ENCODE assay signal across 21 cellular contexts in genomic region chr1:18536356-18536755, GRCh38. TPM values are rescaled to one million over a fixed set of nuclear protein-coding genes. Genes with fewer than 3 reads are reported as not detected.
DNase-seq lines count a peak whose midpoint lies in the region; ATAC-seq and TF ChIP-seq lines count a peak whose summit lies in the region.
"Had no signal": no experiment of that assay in that cellular context is flagged by ENCODE, and none has a peak within 500 bp of the region (broad histone marks: within the 10 kb centered on the region; RNA-seq: fewer than 3 reads in every experiment).

No MANE protein-coding gene starts in this region.

- H3K36me3 ChIP-seq in endocrine pancreas (ENCODE audit: control insufficient read depth, insufficient read depth, low read length) (no peaks in the 10 kb centered on the region), endodermal cell (ENCODE audit: control insufficient read depth, insufficient read depth, low read length) (no peaks in the 10 kb centered on the region), esophagus squamous epithelium (no peaks in the 10 kb centered on the region)

- peak overlapping the region; percentile 33 for H3K9ac ChIP-seq in endocrine pancreas (ENCODE audit: control insufficient read depth, insufficient read depth, low read length)
- no peak overlapping the region for H3K9ac ChIP-seq in endodermal cell (ENCODE audit: extremely low read depth, low read length, poor library complexity, severe bottlenecking)

- no peaks in the 10 kb centered on the region for H3K9me3 ChIP-seq in endocrine pancreas (ENCODE audit: control insufficient read depth, low read length)
- no peaks in the 10 kb centered on the region for H3K9me3 ChIP-seq in endodermal cell (ENCODE audit: control insufficient read depth, low read length)
- H3K9me3 ChIP-seq in esophagus squamous epithelium, result no peaks in the 10 kb centered on the region

- CTCF ChIA-PET in activated CD8-positive, alpha-beta memory T cell treated with anti-CD3 and anti-CD28 coated beads, Interleukin-2, amount 10 ng/mL, durations not matched to agents 7 days and 5 days (lab: Charles Lee), result no interaction called here

- H3K27ac ChIP-seq in endodermal cell (ENCODE audit: low read depth, low read length) (no peak overlapping the region), esophagus squamous epithelium (no peak overlapping the region)
- H3K27ac ChIP-seq: 22Rv1, RWPE1 had no signal

- H3K4me3 Mint-ChIP-seq in activated CD8-positive, alpha-beta memory T cell treated with anti-CD3 and anti-CD28 coated beads, Interleukin-2, amount 10 ng/mL, durations not matched to agents 7 days and 5 days, result no peak overlapping the region
- H3K4me3 Mint-ChIP-seq in endodermal cell, result no peak overlapping the region
- H3K4me3 Mint-ChIP-seq: CD4-positive, CD25-positive, alpha-beta regulatory T cell had no signal

- DNase-seq in activated CD8-positive, alpha-beta memory T cell treated with anti-CD3 and anti-CD28 coated beads, Interleukin-2, amount 10 ng/mL, durations not matched to agents 7 days and 5 days, result peak; percentile 8
- DNase-seq in activated CD8-positive, alpha-beta memory T cell treated with anti-CD3 and anti-CD28 coated beads, Interleukin-2, amount 50 U/mL, for 4 hours, result no peak
- DNase-seq in posterior vena cava (ENCODE audit: low spot score) (peak; percentile 44), T-helper 1 cell (no peak), endodermal cell (no peak), esophagus squamous epithelium (lab: John Stamatoyannopoulos, UW) (no peak)
- DNase-seq: CD4-positive, CD25-positive, alpha-beta regulatory T cell; DND-41; H7; Karpas-422; NCI-H1092; NCI-H1417 treated with DMSO at 0.1 percent for 48 hours; NCI-H1694 treated with DMSO at 0.1 percent for 48 hours; NCI-H2081; NCI-H2227 treated with DMSO at 0.1 percent for 48 hours; SHP77 had no signal

- 90 to 100% methylated on average over 1 to 2 of the region's 2 CpGs for WGBS in endodermal cell (ENCODE audit: insufficient coverage in 1 of 2, insufficient read length in 1 of 2), 2 experiments
- 64 to 71% methylated on average over 1 of the region's 2 CpGs for WGBS in esophagus squamous epithelium, 2 donors

- H3K27ac Mint-ChIP-seq in activated CD8-positive, alpha-beta memory T cell treated with anti-CD3 and anti-CD28 coated beads, Interleukin-2, amount 10 ng/mL, durations not matched to agents 7 days and 5 days, result no peak overlapping the region
- H3K27ac Mint-ChIP-seq in endodermal cell, result no peak overlapping the region
- H3K27ac Mint-ChIP-seq: CD4-positive, CD25-positive, alpha-beta regulatory T cell had no signal

- no peaks in the 10 kb centered on the region for H3K4me1 Mint-ChIP-seq in activated CD8-positive, alpha-beta memory T cell treated with anti-CD3 and anti-CD28 coated beads, Interleukin-2, amount 10 ng/mL, durations not matched to agents 7 days and 5 days
- peaks cover 43% of the 10 kb centered on the region for H3K4me1 Mint-ChIP-seq in endodermal cell
- H3K4me1 Mint-ChIP-seq: CD4-positive, CD25-positive, alpha-beta regulatory T cell had no signal

- H3K36me3 Mint-ChIP-seq in activated CD8-positive, alpha-beta memory T cell treated with anti-CD3 and anti-CD28 coated beads, Interleukin-2, amount 10 ng/mL, durations not matched to agents 7 days and 5 days, result no peaks in the 10 kb centered on the region
- no peaks in the 10 kb centered on the region for H3K36me3 Mint-ChIP-seq in endodermal cell (ENCODE audit: low read depth)
- H3K36me3 Mint-ChIP-seq: CD4-positive, CD25-positive, alpha-beta regulatory T cell had no signal

- ATAC-seq in activated CD8-positive, alpha-beta memory T cell treated with anti-CD3 and anti-CD28 coated beads, Interleukin-2, amount 10 ng/mL, durations not matched to agents 7 days and 5 days, result no peak

- H3K4me1 ChIP-seq in endocrine pancreas (ENCODE audit: control insufficient read depth, insufficient read depth, low read length), result no peaks in the 10 kb centered on the region
- H3K4me1 ChIP-seq in endodermal cell (ENCODE audit: control insufficient read depth, insufficient read depth, low read length), result peaks cover 5% of the 10 kb centered on the region
- no peaks in the 10 kb centered on the region for H3K4me1 ChIP-seq in esophagus squamous epithelium

- TF ChIP-seq CTCF in endodermal cell (conservative IDR thresholded peaks at IDR 0.05), result no peak
- TF ChIP-seq CTCF in esophagus squamous epithelium (IDR thresholded peaks at IDR 0.05), result no peak

- H3K4me3 ChIP-seq in endocrine pancreas (ENCODE audit: control insufficient read depth, insufficient read depth, low read length), result no peak overlapping the region
- no peak overlapping the region for H3K4me3 ChIP-seq in endodermal cell (ENCODE audit: low read length)
- H3K4me3 ChIP-seq in esophagus squamous epithelium, result no peak overlapping the region

- no peaks in the 10 kb centered on the region for H3K9me3 Mint-ChIP-seq in activated CD8-positive, alpha-beta memory T cell treated with anti-CD3 and anti-CD28 coated beads, Interleukin-2, amount 10 ng/mL, durations not matched to agents 7 days and 5 days (ENCODE audit: low read depth)
- H3K9me3 Mint-ChIP-seq in endodermal cell, result no peaks in the 10 kb centered on the region

- no peak for TF ChIP-seq POLR2A in esophagus squamous epithelium (IDR thresholded peaks at IDR 0.05)

- intact Hi-C loops in posterior vena cava (cut with DNase I) (no loop called here), esophagus squamous epithelium (cut with DNase I) (no loop called here)

- no peaks in the 10 kb centered on the region for H3K27me3 ChIP-seq in endocrine pancreas (ENCODE audit: control insufficient read depth, insufficient read depth, low read length)
- peaks cover 50% of the 10 kb centered on the region for H3K27me3 ChIP-seq in endodermal cell (ENCODE audit: control insufficient read depth, insufficient read depth, low read length, poor library complexity, severe bottlenecking)
- H3K27me3 ChIP-seq in esophagus squamous epithelium, result peaks cover 0 to 83% (median 0%) of the 10 kb centered on the region in 4 donors

- peaks cover 4% of the 10 kb centered on the region for H3K27me3 Mint-ChIP-seq in activated CD8-positive, alpha-beta memory T cell treated with anti-CD3 and anti-CD28 coated beads, Interleukin-2, amount 10 ng/mL, durations not matched to agents 7 days and 5 days
- H3K27me3 Mint-ChIP-seq in endodermal cell (ENCODE audit: insufficient read depth), result peaks cover 42% of the 10 kb centered on the region

RNA-seq across cellular contexts. Expression of gene KLHDC7A, which starts 55.6 kb away (rescaled TPM):
- not detected for total RNA-seq in activated CD8-positive, alpha-beta memory T cell treated with anti-CD3 and anti-CD28 coated beads, Interleukin-2, amount 10 ng/mL, durations not matched to agents 7 days and 5 days
- total RNA-seq in posterior vena cava (not detected), endodermal cell (1 to 10 TPM; 4.4 to 7.2 TPM), esophagus squamous epithelium (1 to 10 TPM in 2 of 4 donors, under 1 TPM in 2; 0.48 to 7.6 (median 1.3) TPM)
- polyA plus RNA-seq in endodermal cell (2013, experiment 1 of 2), result 1.1 TPM
- polyA plus RNA-seq in endodermal cell (2013, experiment 2 of 2), result 1.3 TPM
- total RNA-seq: CD4-positive, CD25-positive, alpha-beta regulatory T cell; NCI-H460 had no signal
- polyA plus RNA-seq: BJ; CD4-positive, CD25-positive, alpha-beta regulatory T cell had no signal

Comparison
In these comparisons a context has a peak if more than half of its experiments do, and no peak if none do; other contexts are left out.
1. DNase-seq: peak in activated CD8-positive, alpha-beta memory T cell treated with anti-CD3 and anti-CD28 coated beads, Interleukin-2, amount 10 ng/mL, durations not matched to agents 7 days and 5 days (single experiment) and posterior vena cava (single experiment); none in activated CD8-positive, alpha-beta memory T cell treated with anti-CD3 and anti-CD28 coated beads, Interleukin-2, amount 50 U/mL, for 4 hours (single experiment), T-helper 1 cell (0 of 5), endodermal cell (single experiment) and esophagus squamous epithelium (single experiment).